Comparison of ENCODE assay signal across 1 cellular context in the genomic region with DNA sequence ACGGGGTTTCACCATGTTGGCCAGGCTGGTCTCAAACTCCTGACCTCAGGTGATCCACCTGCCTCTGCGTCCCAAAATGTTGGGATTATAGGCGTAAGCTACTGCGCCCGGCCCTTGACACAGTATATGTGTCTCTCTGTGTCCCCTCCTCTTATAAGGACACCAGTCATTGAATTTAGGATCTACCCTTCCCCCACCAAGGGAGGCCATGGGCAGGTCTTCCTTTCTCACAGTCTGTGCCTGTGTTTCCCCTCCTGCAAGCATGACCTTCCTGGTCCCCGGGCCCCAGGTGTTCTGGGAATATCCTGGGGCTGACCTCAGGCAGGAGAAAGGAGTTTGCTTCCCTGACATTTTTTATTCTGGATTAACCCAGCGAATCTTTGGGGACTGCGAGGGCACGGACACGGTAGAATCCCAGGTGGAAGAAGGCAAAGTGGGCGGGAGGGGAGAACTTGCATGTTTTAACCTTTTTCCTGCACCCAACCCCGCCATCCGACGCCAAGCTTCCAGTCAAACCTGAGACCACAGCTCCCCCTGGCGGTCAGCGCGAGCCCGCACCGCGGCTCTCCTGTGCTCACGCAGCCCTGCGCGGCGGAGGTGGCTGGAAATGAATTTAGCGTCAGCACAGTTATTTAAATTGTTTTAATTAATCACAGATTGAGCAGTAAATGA.
TF ChIP-seq lines count a peak whose summit lies in the region.

No MANE protein-coding gene starts in this region.

TF ChIP-seq in HepG2, 621 proteins besides CTCF, POLR2A, EP300 and RAD21 (continued from another document and continues in another):
- TF ChIP-seq, protein P1, sequence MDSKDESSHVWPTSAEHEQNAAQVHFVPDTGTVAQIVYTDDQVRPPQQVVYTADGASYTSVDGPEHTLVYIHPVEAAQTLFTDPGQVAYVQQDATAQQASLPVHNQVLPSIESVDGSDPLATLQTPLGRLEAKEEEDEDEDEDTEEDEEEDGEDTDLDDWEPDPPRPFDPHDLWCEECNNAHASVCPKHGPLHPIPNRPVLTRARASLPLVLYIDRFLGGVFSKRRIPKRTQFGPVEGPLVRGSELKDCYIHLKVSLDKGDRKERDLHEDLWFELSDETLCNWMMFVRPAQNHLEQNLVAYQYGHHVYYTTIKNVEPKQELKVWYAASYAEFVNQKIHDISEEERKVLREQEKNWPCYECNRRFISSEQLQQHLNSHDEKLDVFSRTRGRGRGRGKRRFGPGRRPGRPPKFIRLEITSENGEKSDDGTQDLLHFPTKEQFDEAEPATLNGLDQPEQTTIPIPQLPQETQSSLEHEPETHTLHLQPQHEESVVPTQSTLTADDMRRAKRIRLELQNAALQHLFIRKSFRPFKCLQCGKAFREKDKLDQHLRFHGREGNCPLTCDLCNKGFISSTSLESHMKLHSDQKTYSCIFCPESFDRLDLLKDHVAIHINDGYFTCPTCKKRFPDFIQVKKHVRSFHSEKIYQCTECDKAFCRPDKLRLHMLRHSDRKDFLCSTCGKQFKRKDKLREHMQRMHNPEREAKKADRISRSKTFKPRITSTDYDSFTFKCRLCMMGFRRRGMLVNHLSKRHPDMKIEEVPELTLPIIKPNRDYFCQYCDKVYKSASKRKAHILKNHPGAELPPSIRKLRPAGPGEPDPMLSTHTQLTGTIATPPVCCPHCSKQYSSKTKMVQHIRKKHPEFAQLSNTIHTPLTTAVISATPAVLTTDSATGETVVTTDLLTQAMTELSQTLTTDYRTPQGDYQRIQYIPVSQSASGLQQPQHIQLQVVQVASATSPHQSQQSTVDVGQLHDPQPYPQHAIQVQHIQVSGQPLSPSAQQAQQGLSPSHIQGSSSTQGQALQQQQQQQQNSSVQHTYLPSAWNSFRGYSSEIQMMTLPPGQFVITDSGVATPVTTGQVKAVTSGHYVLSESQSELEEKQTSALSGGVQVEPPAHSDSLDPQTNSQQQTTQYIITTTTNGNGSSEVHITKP (CRISPR knock-in tag; IDR thresholded peaks at IDR 0.05; ENCODE audit: low read depth), result no peak
- TF ChIP-seq SRSF9 (IDR thresholded peaks at IDR 0.05; ENCODE audit: borderline replicate concordance, insufficient read depth, low read depth, low read length, poor library complexity, severe bottlenecking) (no peak), ZFP36L2 (CRISPR knock-in tag; IDR thresholded peaks at IDR 0.05) (no peak), ZNF136 (CRISPR knock-in tag; IDR thresholded peaks at IDR 0.05; ENCODE audit: low read depth) (no peak), SMYD3 (CRISPR knock-in tag; IDR thresholded peaks at IDR 0.05) (no peak), NFKBIZ (CRISPR knock-in tag; IDR thresholded peaks at IDR 0.05) (no peak), KDM2A (CRISPR knock-in tag; IDR thresholded peaks at IDR 0.05; ENCODE audit: borderline replicate concordance, low read depth) (peak; percentile 37; the same call in 1 of the 2 replicates), ZNF44 (CRISPR knock-in tag; IDR thresholded peaks at IDR 0.05) (no peak), ZNF781 (CRISPR knock-in tag; IDR thresholded peaks at IDR 0.05; ENCODE audit: borderline replicate concordance, not compliant biosample characterization) (no peak), FLYWCH1 (CRISPR knock-in tag; IDR thresholded peaks at IDR 0.05) (no peak), CCAR2 (optimal IDR thresholded peaks at IDR 0.05; ENCODE audit: low read depth, low read length) (no peak), KDM5B (CRISPR knock-in tag; IDR thresholded peaks at IDR 0.05; ENCODE audit: borderline replicate concordance) (no peak), MXI1 (IDR thresholded peaks at IDR 0.05; ENCODE audit: borderline replicate concordance, low read depth, low read length) (no peak), HMG20A (CRISPR knock-in tag; IDR thresholded peaks at IDR 0.05; ENCODE audit: borderline replicate concordance) (no peak), ZBTB20 (CRISPR knock-in tag; IDR thresholded peaks at IDR 0.05; ENCODE audit: borderline replicate concordance, low read depth) (no peak), CBX5 (CRISPR knock-in tag; IDR thresholded peaks at IDR 0.05; ENCODE audit: borderline replicate concordance) (peak; percentile 50; the same call in 1 of the 2 replicates), ZNF709 (CRISPR knock-in tag; IDR thresholded peaks at IDR 0.05) (no peak)
- TF ChIP-seq, protein P2, sequence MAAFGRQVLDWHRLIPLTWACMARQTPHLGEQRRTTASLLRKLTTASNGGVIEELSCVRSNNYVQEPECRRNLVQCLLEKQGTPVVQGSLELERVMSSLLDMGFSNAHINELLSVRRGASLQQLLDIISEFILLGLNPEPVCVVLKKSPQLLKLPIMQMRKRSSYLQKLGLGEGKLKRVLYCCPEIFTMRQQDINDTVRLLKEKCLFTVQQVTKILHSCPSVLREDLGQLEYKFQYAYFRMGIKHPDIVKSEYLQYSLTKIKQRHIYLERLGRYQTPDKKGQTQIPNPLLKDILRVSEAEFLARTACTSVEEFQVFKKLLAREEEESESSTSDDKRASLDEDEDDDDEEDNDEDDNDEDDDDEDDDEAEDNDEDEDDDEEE (CRISPR knock-in tag; IDR thresholded peaks at IDR 0.05), result no peak
- TF ChIP-seq, protein P3, sequence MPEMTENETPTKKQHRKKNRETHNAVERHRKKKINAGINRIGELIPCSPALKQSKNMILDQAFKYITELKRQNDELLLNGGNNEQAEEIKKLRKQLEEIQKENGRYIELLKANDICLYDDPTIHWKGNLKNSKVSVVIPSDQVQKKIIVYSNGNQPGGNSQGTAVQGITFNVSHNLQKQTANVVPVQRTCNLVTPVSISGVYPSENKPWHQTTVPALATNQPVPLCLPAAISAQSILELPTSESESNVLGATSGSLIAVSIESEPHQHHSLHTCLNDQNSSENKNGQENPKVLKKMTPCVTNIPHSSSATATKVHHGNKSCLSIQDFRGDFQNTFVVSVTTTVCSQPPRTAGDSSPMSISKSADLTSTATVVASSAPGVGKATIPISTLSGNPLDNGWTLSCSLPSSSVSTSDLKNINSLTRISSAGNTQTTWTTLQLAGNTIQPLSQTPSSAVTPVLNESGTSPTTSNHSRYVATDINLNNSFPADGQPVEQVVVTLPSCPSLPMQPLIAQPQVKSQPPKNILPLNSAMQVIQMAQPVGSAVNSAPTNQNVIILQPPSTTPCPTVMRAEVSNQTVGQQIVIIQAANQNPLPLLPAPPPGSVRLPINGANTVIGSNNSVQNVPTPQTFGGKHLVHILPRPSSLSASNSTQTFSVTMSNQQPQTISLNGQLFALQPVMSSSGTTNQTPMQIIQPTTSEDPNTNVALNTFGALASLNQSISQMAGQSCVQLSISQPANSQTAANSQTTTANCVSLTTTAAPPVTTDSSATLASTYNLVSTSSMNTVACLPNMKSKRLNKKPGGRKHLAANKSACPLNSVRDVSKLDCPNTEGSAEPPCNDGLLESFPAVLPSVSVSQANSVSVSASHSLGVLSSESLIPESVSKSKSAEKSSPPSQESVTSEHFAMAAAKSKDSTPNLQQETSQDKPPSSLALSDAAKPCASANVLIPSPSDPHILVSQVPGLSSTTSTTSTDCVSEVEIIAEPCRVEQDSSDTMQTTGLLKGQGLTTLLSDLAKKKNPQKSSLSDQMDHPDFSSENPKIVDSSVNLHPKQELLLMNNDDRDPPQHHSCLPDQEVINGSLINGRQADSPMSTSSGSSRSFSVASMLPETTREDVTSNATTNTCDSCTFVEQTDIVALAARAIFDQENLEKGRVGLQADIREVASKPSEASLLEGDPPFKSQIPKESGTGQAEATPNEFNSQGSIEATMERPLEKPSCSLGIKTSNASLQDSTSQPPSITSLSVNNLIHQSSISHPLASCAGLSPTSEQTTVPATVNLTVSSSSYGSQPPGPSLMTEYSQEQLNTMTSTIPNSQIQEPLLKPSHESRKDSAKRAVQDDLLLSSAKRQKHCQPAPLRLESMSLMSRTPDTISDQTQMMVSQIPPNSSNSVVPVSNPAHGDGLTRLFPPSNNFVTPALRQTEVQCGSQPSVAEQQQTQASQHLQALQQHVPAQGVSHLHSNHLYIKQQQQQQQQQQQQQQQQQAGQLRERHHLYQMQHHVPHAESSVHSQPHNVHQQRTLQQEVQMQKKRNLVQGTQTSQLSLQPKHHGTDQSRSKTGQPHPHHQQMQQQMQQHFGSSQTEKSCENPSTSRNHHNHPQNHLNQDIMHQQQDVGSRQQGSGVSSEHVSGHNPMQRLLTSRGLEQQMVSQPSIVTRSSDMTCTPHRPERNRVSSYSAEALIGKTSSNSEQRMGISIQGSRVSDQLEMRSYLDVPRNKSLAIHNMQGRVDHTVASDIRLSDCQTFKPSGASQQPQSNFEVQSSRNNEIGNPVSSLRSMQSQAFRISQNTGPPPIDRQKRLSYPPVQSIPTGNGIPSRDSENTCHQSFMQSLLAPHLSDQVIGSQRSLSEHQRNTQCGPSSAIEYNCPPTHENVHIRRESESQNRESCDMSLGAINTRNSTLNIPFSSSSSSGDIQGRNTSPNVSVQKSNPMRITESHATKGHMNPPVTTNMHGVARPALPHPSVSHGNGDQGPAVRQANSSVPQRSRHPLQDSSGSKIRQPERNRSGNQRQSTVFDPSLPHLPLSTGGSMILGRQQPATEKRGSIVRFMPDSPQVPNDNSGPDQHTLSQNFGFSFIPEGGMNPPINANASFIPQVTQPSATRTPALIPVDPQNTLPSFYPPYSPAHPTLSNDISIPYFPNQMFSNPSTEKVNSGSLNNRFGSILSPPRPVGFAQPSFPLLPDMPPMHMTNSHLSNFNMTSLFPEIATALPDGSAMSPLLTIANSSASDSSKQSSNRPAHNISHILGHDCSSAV (CRISPR knock-in tag; IDR thresholded peaks at IDR 0.05; ENCODE audit: borderline replicate concordance), result no peak
- TF ChIP-seq, protein P4, sequence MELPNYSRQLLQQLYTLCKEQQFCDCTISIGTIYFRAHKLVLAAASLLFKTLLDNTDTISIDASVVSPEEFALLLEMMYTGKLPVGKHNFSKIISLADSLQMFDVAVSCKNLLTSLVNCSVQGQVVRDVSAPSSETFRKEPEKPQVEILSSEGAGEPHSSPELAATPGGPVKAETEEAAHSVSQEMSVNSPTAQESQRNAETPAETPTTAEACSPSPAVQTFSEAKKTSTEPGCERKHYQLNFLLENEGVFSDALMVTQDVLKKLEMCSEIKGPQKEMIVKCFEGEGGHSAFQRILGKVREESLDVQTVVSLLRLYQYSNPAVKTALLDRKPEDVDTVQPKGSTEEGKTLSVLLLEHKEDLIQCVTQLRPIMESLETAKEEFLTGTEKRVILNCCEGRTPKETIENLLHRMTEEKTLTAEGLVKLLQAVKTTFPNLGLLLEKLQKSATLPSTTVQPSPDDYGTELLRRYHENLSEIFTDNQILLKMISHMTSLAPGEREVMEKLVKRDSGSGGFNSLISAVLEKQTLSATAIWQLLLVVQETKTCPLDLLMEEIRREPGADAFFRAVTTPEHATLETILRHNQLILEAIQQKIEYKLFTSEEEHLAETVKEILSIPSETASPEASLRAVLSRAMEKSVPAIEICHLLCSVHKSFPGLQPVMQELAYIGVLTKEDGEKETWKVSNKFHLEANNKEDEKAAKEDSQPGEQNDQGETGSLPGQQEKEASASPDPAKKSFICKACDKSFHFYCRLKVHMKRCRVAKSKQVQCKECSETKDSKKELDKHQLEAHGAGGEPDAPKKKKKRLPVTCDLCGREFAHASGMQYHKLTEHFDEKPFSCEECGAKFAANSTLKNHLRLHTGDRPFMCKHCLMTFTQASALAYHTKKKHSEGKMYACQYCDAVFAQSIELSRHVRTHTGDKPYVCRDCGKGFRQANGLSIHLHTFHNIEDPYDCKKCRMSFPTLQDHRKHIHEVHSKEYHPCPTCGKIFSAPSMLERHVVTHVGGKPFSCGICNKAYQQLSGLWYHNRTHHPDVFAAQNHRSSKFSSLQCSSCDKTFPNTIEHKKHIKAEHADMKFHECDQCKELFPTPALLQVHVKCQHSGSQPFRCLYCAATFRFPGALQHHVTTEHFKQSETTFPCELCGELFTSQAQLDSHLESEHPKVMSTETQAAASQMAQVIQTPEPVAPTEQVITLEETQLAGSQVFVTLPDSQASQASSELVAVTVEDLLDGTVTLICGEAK (IDR thresholded peaks at IDR 0.05), result no peak
- TF ChIP-seq, protein P4 (CRISPR knock-in tag; IDR thresholded peaks at IDR 0.05), result no peak
- TF ChIP-seq, protein P5, sequence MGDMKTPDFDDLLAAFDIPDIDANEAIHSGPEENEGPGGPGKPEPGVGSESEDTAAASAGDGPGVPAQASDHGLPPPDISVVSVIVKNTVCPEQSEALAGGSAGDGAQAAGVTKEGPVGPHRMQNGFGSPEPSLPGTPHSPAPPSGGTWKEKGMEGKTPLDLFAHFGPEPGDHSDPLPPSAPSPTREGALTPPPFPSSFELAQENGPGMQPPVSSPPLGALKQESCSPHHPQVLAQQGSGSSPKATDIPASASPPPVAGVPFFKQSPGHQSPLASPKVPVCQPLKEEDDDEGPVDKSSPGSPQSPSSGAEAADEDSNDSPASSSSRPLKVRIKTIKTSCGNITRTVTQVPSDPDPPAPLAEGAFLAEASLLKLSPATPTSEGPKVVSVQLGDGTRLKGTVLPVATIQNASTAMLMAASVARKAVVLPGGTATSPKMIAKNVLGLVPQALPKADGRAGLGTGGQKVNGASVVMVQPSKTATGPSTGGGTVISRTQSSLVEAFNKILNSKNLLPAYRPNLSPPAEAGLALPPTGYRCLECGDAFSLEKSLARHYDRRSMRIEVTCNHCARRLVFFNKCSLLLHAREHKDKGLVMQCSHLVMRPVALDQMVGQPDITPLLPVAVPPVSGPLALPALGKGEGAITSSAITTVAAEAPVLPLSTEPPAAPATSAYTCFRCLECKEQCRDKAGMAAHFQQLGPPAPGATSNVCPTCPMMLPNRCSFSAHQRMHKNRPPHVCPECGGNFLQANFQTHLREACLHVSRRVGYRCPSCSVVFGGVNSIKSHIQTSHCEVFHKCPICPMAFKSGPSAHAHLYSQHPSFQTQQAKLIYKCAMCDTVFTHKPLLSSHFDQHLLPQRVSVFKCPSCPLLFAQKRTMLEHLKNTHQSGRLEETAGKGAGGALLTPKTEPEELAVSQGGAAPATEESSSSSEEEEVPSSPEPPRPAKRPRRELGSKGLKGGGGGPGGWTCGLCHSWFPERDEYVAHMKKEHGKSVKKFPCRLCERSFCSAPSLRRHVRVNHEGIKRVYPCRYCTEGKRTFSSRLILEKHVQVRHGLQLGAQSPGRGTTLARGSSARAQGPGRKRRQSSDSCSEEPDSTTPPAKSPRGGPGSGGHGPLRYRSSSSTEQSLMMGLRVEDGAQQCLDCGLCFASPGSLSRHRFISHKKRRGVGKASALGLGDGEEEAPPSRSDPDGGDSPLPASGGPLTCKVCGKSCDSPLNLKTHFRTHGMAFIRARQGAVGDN (CRISPR knock-in tag; IDR thresholded peaks at IDR 0.05), result peak; percentile 31; the same call in 1 of the 2 replicates
